ENCODE assay signal across 1 cellular context in the genomic region with DNA sequence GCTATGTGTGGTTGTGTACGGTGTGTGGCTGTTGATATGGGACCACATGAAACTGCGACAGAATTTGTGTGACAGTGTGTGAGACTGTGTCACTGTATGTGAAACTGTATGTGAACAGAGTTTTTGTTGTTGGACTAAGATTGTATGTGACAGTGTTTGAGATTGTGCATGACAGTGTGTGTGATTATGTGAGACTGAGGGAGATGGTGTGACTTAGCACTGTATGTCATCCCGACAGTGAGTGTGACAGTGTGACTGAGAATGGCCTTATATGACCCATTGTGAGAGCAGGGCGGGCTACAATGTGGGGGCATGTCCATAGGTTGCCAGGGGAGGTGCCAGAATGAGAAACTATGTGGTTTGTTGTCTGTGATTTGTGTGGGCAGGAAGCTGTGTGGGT.
A peak's percentile ranks its signal among the peaks of the same experiment; 100 is the strongest.
TF ChIP-seq lines count a peak whose summit lies in the region.

No MANE protein-coding gene starts in this region.

TF ChIP-seq in HEK293, 187 proteins besides CTCF, POLR2A, EP300 and RAD21 (continued from another document):
- TF ChIP-seq, protein P1, sequence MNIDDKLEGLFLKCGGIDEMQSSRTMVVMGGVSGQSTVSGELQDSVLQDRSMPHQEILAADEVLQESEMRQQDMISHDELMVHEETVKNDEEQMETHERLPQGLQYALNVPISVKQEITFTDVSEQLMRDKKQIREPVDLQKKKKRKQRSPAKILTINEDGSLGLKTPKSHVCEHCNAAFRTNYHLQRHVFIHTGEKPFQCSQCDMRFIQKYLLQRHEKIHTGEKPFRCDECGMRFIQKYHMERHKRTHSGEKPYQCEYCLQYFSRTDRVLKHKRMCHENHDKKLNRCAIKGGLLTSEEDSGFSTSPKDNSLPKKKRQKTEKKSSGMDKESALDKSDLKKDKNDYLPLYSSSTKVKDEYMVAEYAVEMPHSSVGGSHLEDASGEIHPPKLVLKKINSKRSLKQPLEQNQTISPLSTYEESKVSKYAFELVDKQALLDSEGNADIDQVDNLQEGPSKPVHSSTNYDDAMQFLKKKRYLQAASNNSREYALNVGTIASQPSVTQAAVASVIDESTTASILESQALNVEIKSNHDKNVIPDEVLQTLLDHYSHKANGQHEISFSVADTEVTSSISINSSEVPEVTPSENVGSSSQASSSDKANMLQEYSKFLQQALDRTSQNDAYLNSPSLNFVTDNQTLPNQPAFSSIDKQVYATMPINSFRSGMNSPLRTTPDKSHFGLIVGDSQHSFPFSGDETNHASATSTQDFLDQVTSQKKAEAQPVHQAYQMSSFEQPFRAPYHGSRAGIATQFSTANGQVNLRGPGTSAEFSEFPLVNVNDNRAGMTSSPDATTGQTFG (tag by site-specific recombination; IDR thresholded peaks at IDR 0.05; ENCODE audit: borderline replicate concordance), result no peak
- TF ChIP-seq ZNF10 (tag by site-specific recombination; IDR thresholded peaks at IDR 0.05), result no peak
- TF ChIP-seq ZNF747 (tag by site-specific recombination; IDR thresholded peaks at IDR 0.05), result no peak
- TF ChIP-seq, protein P2, sequence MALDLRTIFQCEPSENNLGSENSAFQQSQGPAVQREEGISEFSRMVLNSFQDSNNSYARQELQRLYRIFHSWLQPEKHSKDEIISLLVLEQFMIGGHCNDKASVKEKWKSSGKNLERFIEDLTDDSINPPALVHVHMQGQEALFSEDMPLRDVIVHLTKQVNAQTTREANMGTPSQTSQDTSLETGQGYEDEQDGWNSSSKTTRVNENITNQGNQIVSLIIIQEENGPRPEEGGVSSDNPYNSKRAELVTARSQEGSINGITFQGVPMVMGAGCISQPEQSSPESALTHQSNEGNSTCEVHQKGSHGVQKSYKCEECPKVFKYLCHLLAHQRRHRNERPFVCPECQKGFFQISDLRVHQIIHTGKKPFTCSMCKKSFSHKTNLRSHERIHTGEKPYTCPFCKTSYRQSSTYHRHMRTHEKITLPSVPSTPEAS (tag by site-specific recombination; IDR thresholded peaks at IDR 0.05), result 0 out of 2 replicates have a peak, but pooled peaks have one; percentile 33
- no peak for TF ChIP-seq KLF7 (tag by site-specific recombination; IDR thresholded peaks at IDR 0.05; ENCODE audit: borderline replicate concordance)
- peak; percentile 47 for TF ChIP-seq ZFHX2 (tag by site-specific recombination; conservative IDR thresholded peaks at IDR 0.05)
